ENCODE assay signal across 1 cellular context in the genomic region with DNA sequence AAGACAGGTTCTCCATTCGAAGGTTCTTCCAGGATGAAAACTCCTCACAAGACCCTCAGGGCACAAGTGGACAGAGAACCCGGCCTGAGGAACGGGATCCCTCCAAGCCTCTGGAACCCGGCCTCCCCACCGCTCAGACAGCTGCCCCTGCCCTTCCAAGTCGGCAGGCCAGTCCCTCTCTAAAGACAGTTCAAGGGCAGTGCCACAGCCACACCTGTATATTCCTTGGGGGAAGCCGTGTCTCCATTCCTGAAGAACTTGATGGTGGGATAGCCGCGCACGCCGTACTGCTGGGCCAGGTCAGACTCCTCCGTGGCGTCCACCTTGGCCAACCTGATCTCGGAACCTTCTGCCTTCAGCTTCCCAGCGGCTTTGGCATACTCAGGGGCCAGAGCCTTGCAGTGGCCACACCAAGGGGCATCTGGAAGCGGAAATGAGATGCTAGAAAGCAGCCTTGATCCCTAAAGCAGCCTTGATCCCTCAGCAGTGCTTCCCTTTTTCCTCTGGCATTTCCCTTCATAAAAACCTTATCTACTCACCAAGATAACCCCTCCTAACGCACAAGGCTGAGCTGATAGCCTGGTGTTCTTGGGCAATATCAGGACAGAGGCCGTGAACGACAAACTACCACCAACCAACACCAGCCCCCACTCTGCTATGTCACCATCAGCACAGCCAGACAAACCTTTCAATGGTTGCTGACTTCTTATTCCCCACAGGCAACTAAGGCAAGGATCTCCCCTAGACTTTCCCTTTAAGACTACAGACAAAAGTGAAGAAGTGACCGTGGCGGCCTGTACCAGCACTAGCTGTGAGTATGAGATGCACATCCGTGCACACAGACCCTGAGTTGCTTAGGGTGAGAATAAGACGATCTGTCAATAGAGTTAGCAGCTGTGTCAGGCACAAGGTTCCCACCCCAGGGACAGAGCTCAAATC.
A peak's percentile ranks its signal among the peaks of the same experiment; 100 is the strongest.
TF ChIP-seq lines count a peak whose summit lies in the region.

No MANE protein-coding gene starts in this region.

TF ChIP-seq in IMR-90, 13 proteins besides CTCF, POLR2A, EP300 and RAD21:
- TF ChIP-seq NFE2L2 (IDR thresholded peaks at IDR 0.05; ENCODE audit: low read depth, low read length) = no peak
- TF ChIP-seq SMC3 (IDR thresholded peaks at IDR 0.05; ENCODE audit: low read depth, low read length) = no peak
- TF ChIP-seq CEBPB (IDR thresholded peaks at IDR 0.05; ENCODE audit: low read depth, low read length) = peak; percentile 46; the same call in 1 of the 2 replicates
- TF ChIP-seq MXI1 (IDR thresholded peaks at IDR 0.05; ENCODE audit: borderline replicate concordance, low read depth, low read length) = no peak
- no peak for TF ChIP-seq RCOR1 (IDR thresholded peaks at IDR 0.05; ENCODE audit: insufficient replicate concordance, low read length)
